ENCODE assay signal across 8 cellular contexts in genomic region chr16:55753145-55753631, GRCh38.
DNase-seq lines count a peak whose midpoint lies in the region; ATAC-seq, FAIRE-seq and TF ChIP-seq lines count a peak whose summit lies in the region.
"Not testable (repeated sequence)": the region's sequence is repeated elsewhere in the genome, so short reads cannot be mapped to it uniquely, and the experiment has no call there.

No MANE protein-coding gene starts in this region.

- intact Hi-C loops in activated CD8-positive, alpha-beta T cell treated with anti-CD3 and anti-CD28 coated beads for 36 hours (cut with micrococcal nuclease), result loop anchor here (10.0 kb wide), 1 partner anchor 442 kb away; the partner anchor contains the start of gene GNAO1
- intact Hi-C loops in GM12878 (cut with micrococcal nuclease; ENCODE audit: unreplicated experiment), result not testable (repeated sequence)

- peaks cover 6 to 12% (median 7%) of the 10 kb centered on the region in 7 donors for H3K9me3 Mint-ChIP-seq in CD4-positive, CD25-positive, alpha-beta regulatory T cell
- peaks cover 22% of the 10 kb centered on the region for H3K9me3 Mint-ChIP-seq in activated CD8-positive, alpha-beta T cell treated with anti-CD3 and anti-CD28 coated beads for 36 hours

- CTCF ChIA-PET in activated CD8-positive, alpha-beta T cell treated with anti-CD3 and anti-CD28 coated beads for 36 hours (lab: Charles Lee); GM12878 (lab: Yijun Ruan, JAX): not testable (repeated sequence)

- WGBS in GM12878 (ENCODE audit: insufficient coverage, insufficient replicate concordance, low lambda C conversion rate, missing lambda C conversion rate), result 13% methylated on average over 4 of the region's 4 CpGs
- 71% methylated on average over 4 of the region's 4 CpGs for WGBS in hepatocyte (ENCODE audit: low lambda C conversion rate, missing lambda C conversion rate)

- not testable (repeated sequence) for H3K4me2 ChIP-seq in GM12878 (ENCODE audit: control insufficient read depth, insufficient read depth); hepatocyte

- not testable (repeated sequence) for BruUV-seq in GM12878 (replicated peaks; lab: Mats Ljungman, UMichigan)

- POLR2A ChIA-PET in activated CD8-positive, alpha-beta T cell treated with anti-CD3 and anti-CD28 coated beads for 36 hours (lab: Charles Lee); GM12878 (lab: Charles Lee): not testable (repeated sequence)

- ATAC-seq in CD4-positive, CD25-positive, alpha-beta regulatory T cell (ENCODE audit: low read depth in 2 of 2); activated CD8-positive, alpha-beta T cell treated with anti-CD3 and anti-CD28 coated beads for 36 hours; GM12878: not testable (repeated sequence)

- not testable (repeated sequence) for H2AFZ ChIP-seq in GM12878 (ENCODE audit: control insufficient read depth, low read depth, low read length); hepatocyte

- peak overlapping the region in 2 of 3 donors; percentile 83 to 84 for H3K27ac Mint-ChIP-seq in CD4-positive, CD25-positive, alpha-beta regulatory T cell
- peak overlapping the region; percentile 79 for H3K27ac Mint-ChIP-seq in activated CD8-positive, alpha-beta T cell treated with anti-CD3 and anti-CD28 coated beads for 36 hours

- H3K9ac ChIP-seq in GM12878 (ENCODE audit: control insufficient read depth, insufficient read depth, low read length), result not testable (repeated sequence)

- not testable (repeated sequence) for H3K9me2 ChIP-seq in hepatocyte (replicated peaks; ENCODE audit: insufficient read depth)

- not testable (repeated sequence) for TF ChIP-seq EP300 in GM12878 (IDR thresholded peaks at IDR 0.05; ENCODE audit: borderline replicate concordance in 1 of 2, control insufficient read depth in 1 of 2, low read depth in 2 of 2, low read length in 2 of 2)

- H3K9me3 ChIP-seq in CD4-positive, CD25-positive, alpha-beta regulatory T cell (ENCODE audit: control insufficient read depth in 2 of 2, low read length in 2 of 2); GM12878 (replicated peaks; ENCODE audit: control insufficient read depth, insufficient read depth, low read length); hepatocyte (ENCODE audit: low read depth): not testable (repeated sequence)

- not testable (repeated sequence) for TF ChIP-seq CTCF in activated CD8-positive, alpha-beta T cell treated with anti-CD3 and anti-CD28 coated beads for 36 hours (IDR thresholded peaks at IDR 0.05); GM12878 (IDR thresholded peaks at IDR 0.05 in 2 of 3, conservative IDR thresholded peaks at IDR 0.05 in 1 of 3; ENCODE audit: control insufficient read depth in 2 of 3, extremely low read depth in 1 of 3, insufficient read depth in 1 of 3, low read depth in 3 of 3, low read length in 3 of 3); hepatocyte (IDR thresholded peaks at IDR 0.05; ENCODE audit: poor library complexity)

- SMC1A ChIA-PET in GM12878 (lab: Charles Lee; ENCODE audit: uncharacterized antibody, unreplicated experiment), result interaction anchor here (0.7 kb wide), 1 partner anchor 467 kb away, joined by 4 read pairs; no protein-coding TSS in a partner anchor

- not testable (repeated sequence) for H3K36me3 Mint-ChIP-seq in CD4-positive, CD25-positive, alpha-beta regulatory T cell
- peaks cover 10% of the 10 kb centered on the region for H3K36me3 Mint-ChIP-seq in activated CD8-positive, alpha-beta T cell treated with anti-CD3 and anti-CD28 coated beads for 36 hours (ENCODE audit: low read depth)

- RAD21 ChIA-PET in GM12878 (lab: Charles Lee; ENCODE audit: unreplicated experiment), result not testable (repeated sequence)

- in situ Hi-C loops in GM12878 (cut with MboI), result not testable (repeated sequence)

- FAIRE-seq in GM12878 (lab: Jason Lieb, UNC), result not testable (repeated sequence)

- not testable (repeated sequence) for H4K20me1 ChIP-seq in GM12878 (ENCODE audit: control insufficient read depth, insufficient read depth); hepatocyte (ENCODE audit: insufficient read depth, poor library complexity, severe bottlenecking)

- not testable (repeated sequence) for H3K79me2 ChIP-seq in GM12878 (ENCODE audit: control insufficient read depth, insufficient read depth, low read length); hepatocyte

- H3K4me3 ChIP-seq in CD4-positive, CD25-positive, alpha-beta regulatory T cell (ENCODE audit: low read depth, low read length); GM12878; hepatocyte: not testable (repeated sequence)

- not testable (repeated sequence) for H3K27me3 Mint-ChIP-seq in CD4-positive, CD25-positive, alpha-beta regulatory T cell; activated CD8-positive, alpha-beta T cell treated with anti-CD3 and anti-CD28 coated beads for 36 hours

- H3K27ac ChIP-seq in CD4-positive, CD25-positive, alpha-beta regulatory T cell (ENCODE audit: insufficient read depth, low read length, poor library complexity, severe bottlenecking), result peak overlapping the region; percentile 41
- peak overlapping the region; percentile 33; the same call in 1 of the 2 replicates for H3K27ac ChIP-seq in GM12878 (ENCODE audit: control insufficient read depth, insufficient read depth)
- peak overlapping the region; percentile 27 for H3K27ac ChIP-seq in hepatocyte

- DNase-seq in CD4-positive, CD25-positive, alpha-beta regulatory T cell, result peak in 2 of 3 donors; percentile 4 to 14
- DNase-seq in H4 (ENCODE audit: low spot score) (peak; percentile 40), NAMALWA (ENCODE audit: low spot score) (peak; percentile 28), SKM-1 treated with dmso at 0.1 percent for 144 hours (lab: John Stamatoyannopoulos, UW; ENCODE audit: unreplicated experiment) (peak; percentile 77), GM12878 (ENCODE audit: low read depth, low spot score) (peak; percentile 4)
- peak; percentile 51 for DNase-seq in activated CD8-positive, alpha-beta T cell treated with anti-CD3 and anti-CD28 coated beads for 36 hours
- DNase-seq in hepatocyte (ENCODE audit: low spot score), result not testable (repeated sequence)
- DNase-seq in stimulated activated CD4-positive, alpha-beta T cell treated with anti-CD3 and anti-CD28 coated beads, Interleukin-1b, Interleukin-23, amount 100 ng/mL, for 48 hours, result peak; percentile 15

- not testable (repeated sequence) for TF ChIP-seq POLR2A in GM12878 (IDR thresholded peaks at IDR 0.05; ENCODE audit: low read depth, low read length)

- H3K4me1 Mint-ChIP-seq in CD4-positive, CD25-positive, alpha-beta regulatory T cell, result peaks cover 13 to 21% (median 16%) of the 10 kb centered on the region in 4 donors
- H3K4me1 Mint-ChIP-seq in activated CD8-positive, alpha-beta T cell treated with anti-CD3 and anti-CD28 coated beads for 36 hours (ENCODE audit: low read depth), result peaks cover 25% of the 10 kb centered on the region

- peak overlapping the region in 2 of 4 donors; percentile 49 to 68 for H3K4me3 Mint-ChIP-seq in CD4-positive, CD25-positive, alpha-beta regulatory T cell
- not testable (repeated sequence) for H3K4me3 Mint-ChIP-seq in activated CD8-positive, alpha-beta T cell treated with anti-CD3 and anti-CD28 coated beads for 36 hours

- not testable (repeated sequence) for H3K27me3 ChIP-seq in CD4-positive, CD25-positive, alpha-beta regulatory T cell (ENCODE audit: control insufficient read depth, insufficient read depth, low read length); GM12878 (replicated peaks in 1 of 2; ENCODE audit: control insufficient read depth in 2 of 2, insufficient read depth in 2 of 2, low read length in 1 of 2); hepatocyte

- not testable (repeated sequence) for TF ChIP-seq RAD21 in GM12878 (IDR thresholded peaks at IDR 0.05; ENCODE audit: insufficient read depth, low read depth, low read length)

- not testable (repeated sequence) for H3K36me3 ChIP-seq in CD4-positive, CD25-positive, alpha-beta regulatory T cell (ENCODE audit: control insufficient read depth, insufficient read depth, low read length); GM12878 (ENCODE audit: control insufficient read depth in 2 of 2, insufficient read depth in 2 of 2, low read length in 1 of 2); hepatocyte (replicated peaks; ENCODE audit: insufficient read depth, low read depth)

- not testable (repeated sequence) for H3K4me1 ChIP-seq in CD4-positive, CD25-positive, alpha-beta regulatory T cell (ENCODE audit: control insufficient read depth, insufficient read depth, low read length, poor library complexity, severe bottlenecking); GM12878 (ENCODE audit: control insufficient read depth, insufficient read depth, low read length); hepatocyte (ENCODE audit: insufficient read depth)
